Comparison of ENCODE assay signal across 9 cellular contexts in the genomic region with DNA sequence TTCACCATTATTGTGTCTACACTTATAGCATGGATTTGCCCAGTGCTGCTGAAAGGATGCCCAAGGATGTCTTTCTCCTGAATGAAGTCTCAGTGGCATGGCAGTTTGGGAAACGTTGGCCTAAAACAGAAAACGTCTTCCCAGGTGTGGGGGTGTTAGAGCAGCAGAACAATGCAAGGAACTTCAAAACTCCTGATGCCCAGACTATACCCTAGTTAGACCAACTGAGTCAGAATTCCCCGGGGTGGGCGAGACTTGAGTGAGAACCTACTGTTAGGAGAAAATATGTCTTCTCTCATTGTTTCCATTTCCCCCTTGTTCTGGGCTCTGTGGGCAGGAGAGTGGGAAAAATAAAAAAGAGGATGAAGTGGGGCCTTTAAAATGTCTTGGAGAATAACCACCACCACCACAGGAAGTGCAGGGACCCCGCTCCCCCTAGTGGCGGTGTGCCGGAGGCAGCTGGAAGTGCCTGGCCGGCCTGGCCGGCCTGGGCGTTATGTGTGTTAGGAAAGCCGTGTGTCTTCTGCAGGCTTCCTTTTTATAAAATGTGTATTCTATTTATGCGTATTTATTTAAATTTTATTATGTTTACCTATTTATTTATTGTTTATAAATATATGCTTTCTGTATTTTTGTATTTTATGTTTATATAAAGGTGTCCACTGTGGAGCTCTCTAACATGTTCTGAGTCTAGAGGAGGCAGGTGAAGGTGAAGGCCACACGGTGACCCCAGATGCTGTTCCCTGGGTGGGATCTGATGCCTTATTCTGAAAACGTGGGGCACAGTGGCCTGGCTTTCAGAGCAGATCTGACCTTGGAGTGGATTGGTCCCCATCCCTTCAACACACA.
DNase-seq lines count a peak whose midpoint lies in the region; ATAC-seq and TF ChIP-seq lines count a peak whose summit lies in the region.
"Had no signal": no experiment of that assay in that cellular context is flagged by ENCODE, and none has a peak within 500 bp of the region (broad histone marks: within the 10 kb centered on the region; RNA-seq: fewer than 3 reads in every experiment).

No MANE protein-coding gene starts in this region.

- H3K36me3 Mint-ChIP-seq in activated CD4-positive, alpha-beta memory T cell treated with anti-CD3 and anti-CD28 coated beads for 36 hours, result no peaks in the 10 kb centered on the region
- H3K36me3 Mint-ChIP-seq: activated naive CD4-positive, alpha-beta T cell treated with anti-CD3 and anti-CD28 coated beads, Interleukin-2, amount 50 U/mL, for 72 hours had no signal

- TF ChIP-seq CTCF in esophagus squamous epithelium (IDR thresholded peaks at IDR 0.05), result peak in 4 of 6 experiments; percentile 21 to 50 (median 42)
- peak; percentile 80 for TF ChIP-seq CTCF in upper lobe of right lung (IDR thresholded peaks at IDR 0.05)

- no peak for TF ChIP-seq POLR2A in esophagus squamous epithelium (IDR thresholded peaks at IDR 0.05)

- CTCF ChIA-PET in activated CD4-positive, alpha-beta memory T cell treated with anti-CD3 and anti-CD28 coated beads for 36 hours (lab: Charles Lee), result interaction anchor here (0.7 to 2.5 kb wide), 5 partner anchors 12 to 332 kb away, joined by 3 to 23 read pairs (median 4); no protein-coding TSS in a partner anchor

- 60 to 71% methylated on average over 13 to 14 of the region's 14 CpGs for WGBS in esophagus squamous epithelium, 2 donors

- no peaks in the 10 kb centered on the region for H3K9me3 Mint-ChIP-seq in activated CD4-positive, alpha-beta memory T cell treated with anti-CD3 and anti-CD28 coated beads for 36 hours
- H3K9me3 Mint-ChIP-seq: activated naive CD4-positive, alpha-beta T cell treated with anti-CD3 and anti-CD28 coated beads, Interleukin-2, amount 50 U/mL, for 72 hours had no signal

- H3K27me3 Mint-ChIP-seq in activated CD4-positive, alpha-beta memory T cell treated with anti-CD3 and anti-CD28 coated beads for 36 hours, result no peaks in the 10 kb centered on the region

- H3K4me3 Mint-ChIP-seq in activated CD4-positive, alpha-beta memory T cell treated with anti-CD3 and anti-CD28 coated beads for 36 hours, result no peak overlapping the region

- ATAC-seq in upper lobe of right lung, result peak; percentile 94
- ATAC-seq: activated naive CD4-positive, alpha-beta T cell treated with anti-CD3 and anti-CD28 coated beads, Interleukin-2, amount 50 U/mL, for 72 hours had no signal

- H3K4me1 ChIP-seq in esophagus squamous epithelium, result peaks cover 0 to 21% (median 12%) of the 10 kb centered on the region in 3 donors
- peaks cover 5% of the 10 kb centered on the region for H3K4me1 ChIP-seq in upper lobe of right lung

- no peak overlapping the region for H3K27ac Mint-ChIP-seq in activated CD4-positive, alpha-beta memory T cell treated with anti-CD3 and anti-CD28 coated beads for 36 hours
- H3K27ac Mint-ChIP-seq: activated naive CD4-positive, alpha-beta T cell treated with anti-CD3 and anti-CD28 coated beads, Interleukin-2, amount 50 U/mL, for 72 hours had no signal

- H3K9me3 ChIP-seq in esophagus squamous epithelium, result no peaks in the 10 kb centered on the region
- H3K9me3 ChIP-seq in upper lobe of right lung, result no peaks in the 10 kb centered on the region

- intact Hi-C loops in activated CD4-positive, alpha-beta memory T cell treated with anti-CD3 and anti-CD28 coated beads for 36 hours (cut with micrococcal nuclease), result loop anchor here (1.0 to 5.0 kb wide), 2 partner anchors 122 to 276 kb away; no protein-coding TSS in a partner anchor
- intact Hi-C loops in esophagus squamous epithelium (cut with DNase I), result no loop called here
- intact Hi-C loops in upper lobe of right lung (cut with DNase I), result no loop called here

- POLR2A ChIA-PET in activated CD4-positive, alpha-beta memory T cell treated with anti-CD3 and anti-CD28 coated beads for 36 hours (lab: Charles Lee), result interaction anchor here (0.8 kb wide), 1 partner anchor 276 kb away, joined by 3 read pairs; no protein-coding TSS in a partner anchor

- peaks cover 2% of the 10 kb centered on the region for H3K4me1 Mint-ChIP-seq in activated CD4-positive, alpha-beta memory T cell treated with anti-CD3 and anti-CD28 coated beads for 36 hours (ENCODE audit: low read depth)

- DNase-seq in DMS53 (lab: John Stamatoyannopoulos, UW) (peak; percentile 73), H7 (peak; percentile 77), NCI-H226 (peak; percentile 26), esophagus squamous epithelium (lab: John Stamatoyannopoulos, UW) (no peak), nucleus accumbens (lab: John Stamatoyannopoulos, UW) (peak in 48 of 56 donors; percentile 1 to 83 (median 42)), upper lobe of right lung (peak; percentile 89), NCI-H1930 (lab: John Stamatoyannopoulos, UW) (no peak)
- DNase-seq in activated CD4-positive, alpha-beta memory T cell treated with anti-CD3 and anti-CD28 coated beads for 36 hours, result peak; percentile 59

- H3K27ac ChIP-seq in esophagus squamous epithelium, result peak overlapping the region in 3 of 4 donors; percentile 13 to 50 (median 28)
- H3K27ac ChIP-seq in upper lobe of right lung, result no peak overlapping the region

- H3K36me3 ChIP-seq in H7 (replicated peaks; ENCODE audit: control insufficient read depth, insufficient read depth, low read length) (no peaks in the 10 kb centered on the region; the same call in 1 of the 2 replicates), esophagus squamous epithelium (no peaks in the 10 kb centered on the region), upper lobe of right lung (no peaks in the 10 kb centered on the region)

- no peak overlapping the region for H3K4me3 ChIP-seq in H7 (ENCODE audit: insufficient read depth, low read depth, low read length)
- H3K4me3 ChIP-seq in esophagus squamous epithelium, result no peak overlapping the region
- H3K4me3 ChIP-seq in upper lobe of right lung, result no peak overlapping the region

- H3K27me3 ChIP-seq in H7 (ENCODE audit: control insufficient read depth, insufficient read depth, low read length) (no peaks in the 10 kb centered on the region), esophagus squamous epithelium (no peaks in the 10 kb centered on the region), upper lobe of right lung (no peaks in the 10 kb centered on the region)

Comparison
In these comparisons a context has a peak if more than half of its experiments do, and no peak if none do; other contexts are left out.
1. DNase-seq: peak in DMS53 (single experiment), H7 (single experiment), NCI-H226 (single experiment), activated CD4-positive, alpha-beta memory T cell treated with anti-CD3 and anti-CD28 coated beads for 36 hours (single experiment), nucleus accumbens (48 of 56) and upper lobe of right lung (single experiment); none in esophagus squamous epithelium (single experiment) and NCI-H1930 (0 of 2).